In the genomic region with DNA sequence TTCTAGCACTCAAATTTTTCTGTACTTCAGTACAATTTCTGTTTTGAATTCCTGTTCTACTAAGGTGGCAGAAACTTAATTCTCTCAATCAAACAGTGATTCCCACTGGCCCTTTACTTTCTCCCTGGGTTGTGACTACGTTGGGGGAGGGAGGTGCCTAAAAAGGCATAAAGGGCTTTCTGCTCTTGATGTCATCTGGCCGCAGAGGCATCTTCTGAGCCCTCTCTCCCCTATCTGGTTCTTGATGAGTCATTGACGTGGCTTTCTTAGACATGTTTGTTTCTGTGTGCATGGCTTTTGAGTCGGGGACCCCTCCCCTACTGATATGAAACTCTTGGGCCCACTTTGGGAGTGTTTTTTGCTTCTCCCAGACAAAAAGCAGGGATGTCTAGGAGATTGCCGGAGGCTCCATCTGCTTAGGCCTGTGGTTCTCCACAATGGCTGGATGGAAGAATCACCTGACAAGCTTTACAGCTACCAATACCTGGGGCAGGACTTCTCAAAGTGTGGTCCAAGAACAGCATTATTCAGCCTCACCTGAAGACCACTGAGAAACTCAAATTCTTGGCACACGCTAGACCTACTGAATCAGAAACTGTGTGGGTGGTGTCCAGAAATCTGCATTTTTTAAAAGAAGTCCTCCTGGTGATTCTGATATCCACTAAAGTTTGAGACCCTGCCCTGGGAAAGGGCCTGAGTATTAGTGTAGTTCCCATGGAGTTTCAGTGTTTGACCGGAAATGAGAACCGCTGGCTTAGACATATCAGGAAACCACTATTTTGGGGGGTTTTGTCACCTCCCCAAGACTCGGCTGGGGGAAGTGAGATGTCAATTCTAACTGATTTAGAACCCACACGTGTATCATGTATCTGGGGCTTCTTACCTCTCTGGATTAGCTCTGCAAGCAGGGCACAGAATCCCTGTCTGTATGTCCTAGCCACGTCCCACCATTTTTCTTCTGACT, we compare ENCODE assay signal across 13 cellular contexts.
DNase-seq lines count a peak whose midpoint lies in the region; ATAC-seq and TF ChIP-seq lines count a peak whose summit lies in the region.
"Had no signal": no experiment of that assay in that cellular context is flagged by ENCODE, and none has a peak within 500 bp of the region (broad histone marks: within the 10 kb centered on the region; RNA-seq: fewer than 3 reads in every experiment).

No MANE protein-coding gene starts in this region.

- no peaks in the 10 kb centered on the region for H3K27me3 ChIP-seq in endodermal cell (ENCODE audit: control insufficient read depth, insufficient read depth, low read length, poor library complexity, severe bottlenecking)
- H3K27me3 ChIP-seq: SJSA1 had no signal

- peaks cover 5% of the 10 kb centered on the region for H3K4me1 ChIP-seq in endodermal cell (ENCODE audit: control insufficient read depth, insufficient read depth, low read length)
- no peaks in the 10 kb centered on the region for H3K4me1 ChIP-seq in OCI-LY7 (ENCODE audit: insufficient read depth, low read length, poor library complexity, severe bottlenecking)
- H3K4me1 ChIP-seq: SJSA1 had no signal

- H3K79me2 ChIP-seq in OCI-LY7 (ENCODE audit: insufficient read depth, low read depth, low read length) = no peaks in the 10 kb centered on the region

- no peak overlapping the region for H3K4me2 ChIP-seq in OCI-LY7 (ENCODE audit: low read length)

- H3K9ac ChIP-seq in endodermal cell (ENCODE audit: extremely low read depth, low read length, poor library complexity, severe bottlenecking) = no peak overlapping the region

- ATAC-seq in HG03565 (IDR thresholded peaks at IDR 0.05; ENCODE audit: unreplicated experiment) = peak; percentile 58
- no peak for ATAC-seq in natural killer cell
- no peak for ATAC-seq in GM18517 (IDR thresholded peaks at IDR 0.05; ENCODE audit: unreplicated experiment)

- no TSS peak for BruUV-seq in OCI-LY7 (replicated peaks; lab: Mats Ljungman, UMichigan)

- no peaks in the 10 kb centered on the region for H3K9me3 Mint-ChIP-seq in activated CD4-positive, alpha-beta memory T cell treated with anti-CD3 and anti-CD28 coated beads for 36 hours
- H3K9me3 Mint-ChIP-seq in activated CD4-positive, alpha-beta memory T cell treated with anti-CD3 and anti-CD28 coated beads, Interleukin-2, amount 10 ng/mL, durations not matched to agents 7 days and 5 days = no peaks in the 10 kb centered on the region
- no peaks in the 10 kb centered on the region for H3K9me3 Mint-ChIP-seq in endodermal cell
- H3K9me3 Mint-ChIP-seq in natural killer cell = no peaks in the 10 kb centered on the region
- H3K9me3 Mint-ChIP-seq: activated naive CD4-positive, alpha-beta T cell treated with anti-CD3 and anti-CD28 coated beads, Interleukin-2, amount 50 U/mL, for 24 hours had no signal

- H3K4me3 ChIP-seq in endodermal cell (ENCODE audit: low read length) (no peak overlapping the region), OCI-LY7 (ENCODE audit: low read depth, low read length, poor library complexity, severe bottlenecking) (no peak overlapping the region)
- H3K4me3 ChIP-seq: SJSA1 had no signal

- no peaks in the 10 kb centered on the region for H3K27me3 Mint-ChIP-seq in activated CD4-positive, alpha-beta memory T cell treated with anti-CD3 and anti-CD28 coated beads for 36 hours
- H3K27me3 Mint-ChIP-seq in activated CD4-positive, alpha-beta memory T cell treated with anti-CD3 and anti-CD28 coated beads, Interleukin-2, amount 10 ng/mL, durations not matched to agents 7 days and 5 days = no peaks in the 10 kb centered on the region
- H3K27me3 Mint-ChIP-seq in endodermal cell (ENCODE audit: insufficient read depth) (no peaks in the 10 kb centered on the region), natural killer cell (ENCODE audit: low read depth in 2 of 2) (no peaks in the 10 kb centered on the region)
- H3K27me3 Mint-ChIP-seq: activated naive CD4-positive, alpha-beta T cell treated with anti-CD3 and anti-CD28 coated beads, Interleukin-2, amount 50 U/mL, for 24 hours had no signal

- no peak overlapping the region for H2AFZ ChIP-seq in OCI-LY7 (ENCODE audit: low read length)

- H3K36me3 ChIP-seq in endodermal cell (ENCODE audit: control insufficient read depth, insufficient read depth, low read length) (no peaks in the 10 kb centered on the region), OCI-LY7 (ENCODE audit: insufficient read depth, low read length) (no peaks in the 10 kb centered on the region)
- H3K36me3 ChIP-seq: SJSA1 had no signal

- POLR2A ChIA-PET in activated CD4-positive, alpha-beta memory T cell treated with anti-CD3 and anti-CD28 coated beads for 36 hours (lab: Charles Lee) = no interaction called here
- POLR2A ChIA-PET in activated CD4-positive, alpha-beta memory T cell treated with anti-CD3 and anti-CD28 coated beads, Interleukin-2, amount 10 ng/mL, durations not matched to agents 7 days and 5 days (lab: Charles Lee) = no interaction called here
- POLR2A ChIA-PET in OCI-LY7 (lab: Charles Lee) = interaction anchor here (0.9 kb wide), 1 partner anchor 13 kb away, joined by 3 read pairs; no protein-coding TSS in a partner anchor

- H3K9me3 ChIP-seq in endodermal cell (ENCODE audit: control insufficient read depth, low read length) = no peaks in the 10 kb centered on the region
- H3K9me3 ChIP-seq in OCI-LY7 (ENCODE audit: low read length) = no peaks in the 10 kb centered on the region
- H3K9me3 ChIP-seq: SJSA1 had no signal

- intact Hi-C loops in activated CD4-positive, alpha-beta memory T cell treated with anti-CD3 and anti-CD28 coated beads for 36 hours (cut with micrococcal nuclease) = no loop called here
- intact Hi-C loops in natural killer cell (cut with micrococcal nuclease) (no loop called here), OCI-LY7 (cut with micrococcal nuclease; ENCODE audit: unreplicated experiment) (no loop called here)

- no peak overlapping the region for H3K4me3 Mint-ChIP-seq in activated CD4-positive, alpha-beta memory T cell treated with anti-CD3 and anti-CD28 coated beads for 36 hours
- H3K4me3 Mint-ChIP-seq in activated CD4-positive, alpha-beta memory T cell treated with anti-CD3 and anti-CD28 coated beads, Interleukin-2, amount 10 ng/mL, durations not matched to agents 7 days and 5 days = no peak overlapping the region
- H3K4me3 Mint-ChIP-seq in endodermal cell (no peak overlapping the region), natural killer cell (no peak overlapping the region)
- H3K4me3 Mint-ChIP-seq: activated naive CD4-positive, alpha-beta T cell treated with anti-CD3 and anti-CD28 coated beads, Interleukin-2, amount 50 U/mL, for 24 hours had no signal

- CTCF ChIA-PET in activated CD4-positive, alpha-beta memory T cell treated with anti-CD3 and anti-CD28 coated beads for 36 hours (lab: Charles Lee) = no interaction called here
- CTCF ChIA-PET in activated CD4-positive, alpha-beta memory T cell treated with anti-CD3 and anti-CD28 coated beads, Interleukin-2, amount 10 ng/mL, durations not matched to agents 7 days and 5 days (lab: Charles Lee) = no interaction called here
- CTCF ChIA-PET in OCI-LY7 (lab: Charles Lee; ENCODE audit: unreplicated experiment) = no interaction called here

- TF ChIP-seq CTCF in endodermal cell (conservative IDR thresholded peaks at IDR 0.05) (no peak), natural killer cell (IDR thresholded peaks at IDR 0.05) (no peak), OCI-LY7 (conservative IDR thresholded peaks at IDR 0.05; ENCODE audit: low read length) (no peak)

- H4K20me1 ChIP-seq in OCI-LY7 (ENCODE audit: insufficient read depth, low read length) = no peaks in the 10 kb centered on the region

- H3K27ac ChIP-seq in endodermal cell (ENCODE audit: low read depth, low read length) (peak overlapping the region; percentile 93), OCI-LY7 (ENCODE audit: low read depth, low read length, poor library complexity, severe bottlenecking) (no peak overlapping the region)
- H3K27ac ChIP-seq: SJSA1 had no signal

- no peaks in the 10 kb centered on the region for H3K36me3 Mint-ChIP-seq in activated CD4-positive, alpha-beta memory T cell treated with anti-CD3 and anti-CD28 coated beads for 36 hours
- H3K36me3 Mint-ChIP-seq in activated CD4-positive, alpha-beta memory T cell treated with anti-CD3 and anti-CD28 coated beads, Interleukin-2, amount 10 ng/mL, durations not matched to agents 7 days and 5 days (ENCODE audit: low read depth) = no peaks in the 10 kb centered on the region
- H3K36me3 Mint-ChIP-seq in endodermal cell (ENCODE audit: low read depth) (no peaks in the 10 kb centered on the region), natural killer cell (no peaks in the 10 kb centered on the region)
- H3K36me3 Mint-ChIP-seq: activated naive CD4-positive, alpha-beta T cell treated with anti-CD3 and anti-CD28 coated beads, Interleukin-2, amount 50 U/mL, for 24 hours had no signal

- H3K9me2 ChIP-seq in OCI-LY7 (ENCODE audit: insufficient read depth, low read length) = no peaks in the 10 kb centered on the region

- WGBS in endodermal cell (ENCODE audit: insufficient coverage in 1 of 2, insufficient read length in 1 of 2), 2 experiments = 89 to 93% methylated on average over 6 to 11 of the region's 11 CpGs

- DNase-seq in activated CD4-positive, alpha-beta memory T cell treated with anti-CD3 and anti-CD28 coated beads for 36 hours = peak; percentile 14
- no peak for DNase-seq in activated CD4-positive, alpha-beta memory T cell treated with anti-CD3 and anti-CD28 coated beads, Interleukin-2, amount 10 ng/mL, durations not matched to agents 7 days and 5 days
- DNase-seq in endodermal cell (no peak), natural killer cell (no peak), OCI-LY7 (ENCODE audit: low spot score) (no peak)
- peak; percentile 47 for DNase-seq in stimulated activated CD8-positive, alpha-beta memory T cell treated with anti-CD3 and anti-CD28 coated beads, Interleukin-4, amount 100 ng/mL, for 48 hours
- DNase-seq: foreskin fibroblast, kidney glomerular epithelial cell, NCI-H1436 had no signal

- H3K4me1 Mint-ChIP-seq in activated CD4-positive, alpha-beta memory T cell treated with anti-CD3 and anti-CD28 coated beads for 36 hours (ENCODE audit: low read depth) = peaks cover 5% of the 10 kb centered on the region
- no peaks in the 10 kb centered on the region for H3K4me1 Mint-ChIP-seq in activated CD4-positive, alpha-beta memory T cell treated with anti-CD3 and anti-CD28 coated beads, Interleukin-2, amount 10 ng/mL, durations not matched to agents 7 days and 5 days
- H3K4me1 Mint-ChIP-seq in endodermal cell (peaks cover 19% of the 10 kb centered on the region), natural killer cell (peaks cover 9 to 11% of the 10 kb centered on the region in 2 donors)
- H3K4me1 Mint-ChIP-seq: activated naive CD4-positive, alpha-beta T cell treated with anti-CD3 and anti-CD28 coated beads, Interleukin-2, amount 50 U/mL, for 24 hours had no signal

- H3K27ac Mint-ChIP-seq in activated CD4-positive, alpha-beta memory T cell treated with anti-CD3 and anti-CD28 coated beads for 36 hours = no peak overlapping the region
- no peak overlapping the region for H3K27ac Mint-ChIP-seq in activated CD4-positive, alpha-beta memory T cell treated with anti-CD3 and anti-CD28 coated beads, Interleukin-2, amount 10 ng/mL, durations not matched to agents 7 days and 5 days
- H3K27ac Mint-ChIP-seq in endodermal cell (peak overlapping the region; percentile 3), natural killer cell (no peak overlapping the region)
- H3K27ac Mint-ChIP-seq: activated naive CD4-positive, alpha-beta T cell treated with anti-CD3 and anti-CD28 coated beads, Interleukin-2, amount 50 U/mL, for 24 hours had no signal

Comparison
In these comparisons a context has a peak if more than half of its experiments do, and no peak if none do; other contexts are left out.
1. DNase-seq: peak in activated CD4-positive, alpha-beta memory T cell treated with anti-CD3 and anti-CD28 coated beads for 36 hours (single experiment) and stimulated activated CD8-positive, alpha-beta memory T cell treated with anti-CD3 and anti-CD28 coated beads, Interleukin-4, amount 100 ng/mL, for 48 hours (single experiment); none in activated CD4-positive, alpha-beta memory T cell treated with anti-CD3 and anti-CD28 coated beads, Interleukin-2, amount 10 ng/mL, durations not matched to agents 7 days and 5 days (single experiment), endodermal cell (single experiment), natural killer cell (single experiment) and OCI-LY7 (single experiment).